17 cellular contexts compared by ENCODE assay signal in the genomic region with DNA sequence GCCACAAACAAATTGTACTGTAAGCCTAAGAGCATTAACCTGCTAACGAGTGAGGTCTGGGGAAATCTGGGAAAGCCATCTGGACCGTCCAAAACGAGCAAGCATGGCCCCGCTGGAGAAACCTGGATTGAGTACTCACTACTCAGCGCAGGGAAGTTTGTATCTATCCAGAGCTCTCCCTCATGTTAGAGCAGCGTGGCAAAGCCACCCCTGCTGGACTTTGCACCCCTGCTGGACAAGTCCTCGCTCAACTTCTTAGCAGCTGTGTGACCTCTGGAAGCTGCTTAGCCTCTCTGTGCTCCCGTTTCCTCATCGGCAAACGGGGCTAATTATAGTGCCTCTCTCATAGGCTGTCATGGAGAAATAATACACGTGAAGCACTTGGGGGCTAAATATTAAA. TPM values are rescaled to one million over a fixed set of nuclear protein-coding genes. Genes with fewer than 3 reads are reported as not detected.
DNase-seq lines count a peak whose midpoint lies in the region; ATAC-seq and TF ChIP-seq lines count a peak whose summit lies in the region.
"Had no signal": no experiment of that assay in that cellular context is flagged by ENCODE, and none has a peak within 500 bp of the region (broad histone marks: within the 10 kb centered on the region; RNA-seq: fewer than 3 reads in every experiment).

No MANE protein-coding gene starts in this region.

- 63 to 76% methylated on average over 11 of the region's 11 CpGs for WGBS in sigmoid colon, 2 donors

- H3K4me3 ChIP-seq in WERI-Rb-1 (ENCODE audit: low read depth, low read length) (peak overlapping the region; percentile 6), sigmoid colon (no peak overlapping the region)
- H3K4me3 ChIP-seq: SJSA1 had no signal

- intact Hi-C loops in sigmoid colon (cut with DNase I) = no loop called here

- TF ChIP-seq EP300 in sigmoid colon (IDR thresholded peaks at IDR 0.05) = no peak

- H3K27me3 ChIP-seq in WERI-Rb-1 (ENCODE audit: insufficient read depth, low read depth, severe bottlenecking) (no peaks in the 10 kb centered on the region), sigmoid colon (no peaks in the 10 kb centered on the region)
- H3K27me3 ChIP-seq: SJSA1 had no signal

- H3K27ac ChIP-seq in WERI-Rb-1 (peak overlapping the region; percentile 97), sigmoid colon (no peak overlapping the region)
- H3K27ac ChIP-seq: RWPE1 had no signal

- TF ChIP-seq CTCF in WERI-Rb-1 (IDR thresholded peaks at IDR 0.05; ENCODE audit: low read depth, low read length) = peak; percentile 25; the same call in 1 of the 2 replicates
- TF ChIP-seq CTCF in sigmoid colon (IDR thresholded peaks at IDR 0.05) = no peak

- no peak for TF ChIP-seq POLR2A in sigmoid colon (IDR thresholded peaks at IDR 0.05)

- H3K4me1 ChIP-seq in sigmoid colon = no peaks in the 10 kb centered on the region

- H3K36me3 ChIP-seq in WERI-Rb-1 = peaks cover 18% of the 10 kb centered on the region
- peaks cover 0 to 15% (median 0%) of the 10 kb centered on the region in 4 donors for H3K36me3 ChIP-seq in sigmoid colon
- H3K36me3 ChIP-seq: SJSA1 had no signal

- ATAC-seq in left lobe of liver (peak; percentile 67), HG02981 (IDR thresholded peaks at IDR 0.05; ENCODE audit: unreplicated experiment) (no peak), HG03175 (IDR thresholded peaks at IDR 0.05; ENCODE audit: unreplicated experiment) (no peak)
- ATAC-seq: CD8-positive, alpha-beta T cell had no signal

- peak; percentile 46 for DNase-seq in NCI-H69 (lab: John Stamatoyannopoulos, UW)
- peak; percentile 94 for DNase-seq in WERI-Rb-1
- DNase-seq in left lobe of liver (ENCODE audit: low spot score) = no peak
- peak; percentile 52 for DNase-seq in sigmoid colon
- DNase-seq in stimulated activated CD4-positive, alpha-beta T cell treated with anti-CD3 and anti-CD28 coated beads, Interleukin-4, amount 100 ng/mL, for 4 hours = no peak
- DNase-seq in NCI-H2081 (lab: John Stamatoyannopoulos, UW) = no peak
- DNase-seq: ACHN; CD8-positive, alpha-beta T cell; DND-41; Kasumi-1; NCI-H187 treated with DMSO at 0.1 percent for 48 hours; NCI-H2171; NCI-H446 treated with DMSO at 0.1 percent for 48 hours had no signal

- H3K9me3 ChIP-seq in WERI-Rb-1 (ENCODE audit: severe bottlenecking) (no peaks in the 10 kb centered on the region), sigmoid colon (no peaks in the 10 kb centered on the region)
- H3K9me3 ChIP-seq: SJSA1 had no signal

RNA-seq across cellular contexts. Expression of a gene that starts 37.4 kb away (rescaled TPM):
- total RNA-seq in left lobe of liver (11.9 TPM), sigmoid colon (10 to 100 TPM; 26.4 to 39.0 (median 30.6) TPM)
- polyA plus RNA-seq in sigmoid colon = 10 to 100 TPM; 14.6 to 30.1 (median 30.0) TPM

Comparison
In these comparisons a context has a peak if more than half of its experiments do, and no peak if none do; other contexts are left out.
1. DNase-seq: peak in NCI-H69 (single experiment), WERI-Rb-1 (single experiment) and sigmoid colon (single experiment); none in left lobe of liver (single experiment), stimulated activated CD4-positive, alpha-beta T cell treated with anti-CD3 and anti-CD28 coated beads, Interleukin-4, amount 100 ng/mL, for 4 hours (0 of 2) and NCI-H2081 (0 of 2).